ENCODE assay signal across 24 cellular contexts in genomic region chr14:74389980-74390379, GRCh38. TPM values are rescaled to one million over a fixed set of nuclear protein-coding genes. Genes with fewer than 3 reads are reported as not detected.
A peak's percentile ranks its signal among the peaks of the same experiment; 100 is the strongest.
DNase-seq lines count a peak whose midpoint lies in the region; ATAC-seq and TF ChIP-seq lines count a peak whose summit lies in the region.
"Had no signal": no experiment of that assay in that cellular context is flagged by ENCODE, and none has a peak within 500 bp of the region (broad histone marks: within the 10 kb centered on the region; RNA-seq: fewer than 3 reads in every experiment).

No MANE protein-coding gene starts in this region.

- H3K79me1 ChIP-seq in H9 (ENCODE audit: insufficient read depth, low read depth, low read length, poor library complexity, severe bottlenecking) = no peaks in the 10 kb centered on the region

- no peak overlapping the region for H3K18ac ChIP-seq in H9 (ENCODE audit: insufficient read length, low read depth, low read length)

- no peak overlapping the region for H3K14ac ChIP-seq in H9 (ENCODE audit: insufficient read depth, low read length)

- H4K91ac ChIP-seq in H9 (ENCODE audit: insufficient read length, low read depth, low read length) = no peak overlapping the region

- H4K8ac ChIP-seq in H9 (replicated peaks; ENCODE audit: insufficient read length, low read depth, low read length) = no peak overlapping the region

- no peaks in the 10 kb centered on the region for H3K36me3 ChIP-seq in effector memory CD4-positive, alpha-beta T cell (ENCODE audit: control insufficient read depth, insufficient read depth, low read length)
- H3K36me3 ChIP-seq: MG63 had no signal

- no peak overlapping the region for H3K4me3 ChIP-seq in effector memory CD4-positive, alpha-beta T cell (ENCODE audit: insufficient read depth, low read depth, low read length, poor library complexity, severe bottlenecking)
- H3K4me3 ChIP-seq: K562, MG63 had no signal

- no peak overlapping the region for H2BK12ac ChIP-seq in H9 (ENCODE audit: insufficient read length, low read depth, low read length)

- no peaks in the 10 kb centered on the region for H4K20me1 ChIP-seq in H9 (ENCODE audit: control insufficient read depth, insufficient read depth, insufficient read length)

- no peak for ATAC-seq in stimulated activated memory B cell treated with anti-CD40 and anti-IgM and Interleukin-4, amounts not matched to agents 10 μg/mL and 1 μg/mL and 100 μg/mL, for 72 hours
- ATAC-seq: CD8-positive, alpha-beta T cell; HepG2; K562; Panc1 had no signal

- no peak for DNase-seq in H9
- peak; percentile 68 for DNase-seq in NCI-H2107 treated with DMSO at 0.1 percent for 48 hours (lab: John Stamatoyannopoulos, UW; ENCODE audit: unreplicated experiment)
- peak; percentile 43 for DNase-seq in mesenteric fat pad (ENCODE audit: low spot score)
- DNase-seq in effector memory CD4-positive, alpha-beta T cell = no peak
- no peak for DNase-seq in germinal center (ENCODE audit: low spot score)
- DNase-seq in NCI-H128 (lab: John Stamatoyannopoulos, UW; ENCODE audit: unreplicated experiment) = no peak
- DNase-seq: C1 segment of cervical spinal cord; CD8-positive, alpha-beta T cell; DMS53; GDM1; GOT3; MG63; NCI-H1417 treated with DMSO at 0.1 percent for 48 hours; NCI-H2029 treated with DMSO at 0.1 percent for 48 hours; NCI-H226; NCI-H510A treated with DMSO at 0.1 percent for 48 hours; NCI-H748 treated with DMSO at 0.1 percent for 48 hours; SIG-M5; SK-N-SH had no signal

- no peak overlapping the region for H2BK5ac ChIP-seq in H9 (ENCODE audit: insufficient read length, low read length)

- no peak overlapping the region for H3K27ac ChIP-seq in H9 (ENCODE audit: insufficient read length, low read depth, low read length)
- H3K27ac ChIP-seq in effector memory CD4-positive, alpha-beta T cell (ENCODE audit: insufficient read depth, low read length, poor library complexity, severe bottlenecking) = no peak overlapping the region

- H3K9me3 Mint-ChIP-seq in H9 = no peaks in the 10 kb centered on the region
- no peaks in the 10 kb centered on the region for H3K9me3 Mint-ChIP-seq in stimulated activated memory B cell treated with anti-CD40 and anti-IgM and Interleukin-4, amounts not matched to agents 10 μg/mL and 1 μg/mL and 100 μg/mL, for 72 hours
- H3K9me3 Mint-ChIP-seq: CD8-positive, alpha-beta T cell had no signal

- no peak overlapping the region for H3K56ac ChIP-seq in H9 (ENCODE audit: insufficient read length, low read depth, low read length)

- no peak overlapping the region for H2BK15ac ChIP-seq in H9 (ENCODE audit: low read depth, low read length)

- H3K27me3 Mint-ChIP-seq in H9 (ENCODE audit: low read depth) = peaks cover 2% of the 10 kb centered on the region; the same call in 1 of the 2 replicates
- peaks cover 8% of the 10 kb centered on the region for H3K27me3 Mint-ChIP-seq in stimulated activated memory B cell treated with anti-CD40 and anti-IgM and Interleukin-4, amounts not matched to agents 10 μg/mL and 1 μg/mL and 100 μg/mL, for 72 hours

- H4K5ac ChIP-seq in H9 (ENCODE audit: insufficient read length, low read depth, low read length) = no peak overlapping the region

- no peak overlapping the region for H3K4me2 ChIP-seq in H9 (ENCODE audit: insufficient read depth, insufficient read length, low read length)
- H3K4me2 ChIP-seq: SK-N-SH had no signal

- no peaks in the 10 kb centered on the region for H3K79me2 ChIP-seq in H9 (ENCODE audit: insufficient read depth, low read length)

- H2AFZ ChIP-seq in H9 (ENCODE audit: low read length) = no peak overlapping the region

- no CpG with 5 or more reads among the region's 7 CpGs for WGBS in H9 (ENCODE audit: extremely low coverage, insufficient read length, low lambda C conversion rate)

- TF ChIP-seq CTCF in H9 (conservative IDR thresholded peaks at IDR 0.05) = no peak

- no peaks in the 10 kb centered on the region for H3K23me2 ChIP-seq in H9 (ENCODE audit: insufficient read length, low read depth, low read length, poor library complexity, severe bottlenecking)

- H3K9ac ChIP-seq in H9 (ENCODE audit: extremely low read depth, insufficient read length, low read length) = no peak overlapping the region
- H3K9ac ChIP-seq: SK-N-SH had no signal

- no peaks in the 10 kb centered on the region for H3K4me1 ChIP-seq in H9 (ENCODE audit: insufficient read depth, low read length)
- H3K4me1 ChIP-seq in effector memory CD4-positive, alpha-beta T cell (ENCODE audit: control insufficient read depth, insufficient read depth, low read length, poor library complexity, severe bottlenecking) = no peaks in the 10 kb centered on the region

- no peak overlapping the region for H2AK5ac ChIP-seq in H9 (ENCODE audit: insufficient read length, low read length)

- H2BK20ac ChIP-seq in H9 (ENCODE audit: low read depth, low read length, poor library complexity, severe bottlenecking) = no peak overlapping the region

- H3K4ac ChIP-seq in H9 (ENCODE audit: low read depth, low read length) = no peak overlapping the region

- H3T11ph ChIP-seq in H9 (ENCODE audit: low read length) = no peak overlapping the region

- H3K27ac Mint-ChIP-seq in H9 = peak overlapping the region in 2 of 3 experiments; percentile 4 to 13; a peak in 1 of 7 replicates
- H3K27ac Mint-ChIP-seq in stimulated activated memory B cell treated with anti-CD40 and anti-IgM and Interleukin-4, amounts not matched to agents 10 μg/mL and 1 μg/mL and 100 μg/mL, for 72 hours = no peak overlapping the region
- H3K27ac Mint-ChIP-seq: CD8-positive, alpha-beta T cell had no signal

- no peak overlapping the region for H3K4me3 Mint-ChIP-seq in H9
- H3K4me3 Mint-ChIP-seq in stimulated activated memory B cell treated with anti-CD40 and anti-IgM and Interleukin-4, amounts not matched to agents 10 μg/mL and 1 μg/mL and 100 μg/mL, for 72 hours = no peak overlapping the region
- H3K4me3 Mint-ChIP-seq: CD8-positive, alpha-beta T cell had no signal

- H3K9me3 ChIP-seq in H9 (ENCODE audit: control insufficient read depth, low read depth, low read length) = no peaks in the 10 kb centered on the region
- no peaks in the 10 kb centered on the region for H3K9me3 ChIP-seq in effector memory CD4-positive, alpha-beta T cell (ENCODE audit: control insufficient read depth, low read length)
- H3K9me3 ChIP-seq: MG63, SK-N-SH had no signal

- no peak overlapping the region for H2BK120ac ChIP-seq in H9 (ENCODE audit: low read depth, low read length, poor library complexity, severe bottlenecking)

- H3K27me3 ChIP-seq in H9 (ENCODE audit: insufficient read depth, low read length) = no peaks in the 10 kb centered on the region
- H3K27me3 ChIP-seq in effector memory CD4-positive, alpha-beta T cell (replicated peaks; ENCODE audit: control insufficient read depth, insufficient read depth, low read length, poor library complexity, severe bottlenecking) = no peaks in the 10 kb centered on the region
- H3K27me3 ChIP-seq: MG63 had no signal

- H3K23ac ChIP-seq in H9 (ENCODE audit: insufficient read length, low read depth, low read length) = no peak overlapping the region

- H3K4me1 Mint-ChIP-seq in H9 = peaks cover 19 to 24% of the 10 kb centered on the region in 2 experiments
- peaks cover 10% of the 10 kb centered on the region for H3K4me1 Mint-ChIP-seq in stimulated activated memory B cell treated with anti-CD40 and anti-IgM and Interleukin-4, amounts not matched to agents 10 μg/mL and 1 μg/mL and 100 μg/mL, for 72 hours

- H3K36me3 Mint-ChIP-seq in H9 (ENCODE audit: insufficient read depth in 1 of 3, low read depth in 3 of 3) = no peaks in the 10 kb centered on the region
- H3K36me3 Mint-ChIP-seq in stimulated activated memory B cell treated with anti-CD40 and anti-IgM and Interleukin-4, amounts not matched to agents 10 μg/mL and 1 μg/mL and 100 μg/mL, for 72 hours = no peaks in the 10 kb centered on the region
- H3K36me3 Mint-ChIP-seq: CD8-positive, alpha-beta T cell had no signal

RNA-seq across cellular contexts. Expression of gene SYNDIG1L, which starts 36.0 kb away (rescaled TPM):
- 0.22 and 0.33 TPM in 2 replicates for total RNA-seq in H9 (2021)
- total RNA-seq in mesenteric fat pad = not detected
- total RNA-seq: CD8-positive, alpha-beta T cell; HepG2; K562; LHCN-M2 had no signal

RNA-seq across cellular contexts. Expression of gene VRTN, which starts 41.7 kb away (rescaled TPM):
- total RNA-seq in H9 (2021) (104 and 105 TPM in 2 replicates), mesenteric fat pad (not detected)
- total RNA-seq: CD8-positive, alpha-beta T cell; HepG2; LHCN-M2 had no signal

Comparison
In these comparisons a context has a peak if more than half of its experiments do, and no peak if none do; other contexts are left out.
1. DNase-seq: peak in NCI-H2107 treated with DMSO at 0.1 percent for 48 hours (single experiment) and mesenteric fat pad (single experiment); none in H9 (single experiment), effector memory CD4-positive, alpha-beta T cell (0 of 3), germinal center (single experiment) and NCI-H128 (single experiment).
2. RNA of gene VRTN, which starts 41.7 kb away (total RNA-seq): 104 to 105 TPM in H9; not detected in mesenteric fat pad (single experiment); every median in the first group is over 100 times any median in the second.